8 cellular contexts compared by ENCODE assay signal in the genomic region with DNA sequence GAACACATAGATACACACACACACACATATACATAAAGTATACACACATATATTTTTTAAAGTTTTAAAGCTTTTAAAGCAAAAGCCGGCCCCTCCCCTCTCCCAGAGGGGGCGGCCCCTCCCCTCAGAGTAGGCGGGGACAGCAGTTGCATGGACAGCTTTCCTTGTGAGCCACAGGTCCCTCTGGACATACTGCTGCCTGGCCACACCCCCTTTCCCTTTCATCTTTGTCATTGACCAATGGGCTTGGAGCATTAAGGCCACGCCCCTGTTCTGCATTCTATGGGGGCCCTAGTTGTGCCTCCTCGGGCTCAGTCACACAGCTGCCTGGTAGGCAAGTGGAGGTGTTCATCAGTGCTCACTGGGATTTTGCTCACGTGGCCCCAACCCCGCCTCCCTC. TPM values are rescaled to one million over a fixed set of nuclear protein-coding genes. Genes with fewer than 3 reads are reported as not detected.
DNase-seq lines count a peak whose midpoint lies in the region; ATAC-seq and TF ChIP-seq lines count a peak whose summit lies in the region.
"Not testable (repeated sequence)": the region's sequence is repeated elsewhere in the genome, so short reads cannot be mapped to it uniquely, and the experiment has no call there.

No MANE protein-coding gene starts in this region.

- peaks cover 15% of the 10 kb centered on the region for H3K27me3 ChIP-seq in HCT116 (ENCODE audit: insufficient read depth, low read length)

- intact Hi-C loops in HCT116 (cut with micrococcal nuclease), result loop anchor here (5.0 kb wide), 1 partner anchor 552 kb away; a partner anchor contains a TSS

- H3K27ac ChIP-seq in HCT116 (ENCODE audit: low read depth, low read length), result not testable (repeated sequence)

- not testable (repeated sequence) for H3K4me3 ChIP-seq in HCT116 (replicated peaks in 1 of 2; ENCODE audit: low read depth in 1 of 2, low read length in 2 of 2)

- not testable (repeated sequence) for H3K4me1 ChIP-seq in HCT116 (ENCODE audit: control insufficient read depth in 1 of 2, insufficient read depth in 2 of 2, low read length in 2 of 2)

- H4K20me1 ChIP-seq in HCT116 (ENCODE audit: insufficient read depth), result not testable (repeated sequence)

- H2AFZ ChIP-seq in HCT116 (ENCODE audit: low read depth, low read length, poor library complexity, severe bottlenecking), result not testable (repeated sequence)

- TF ChIP-seq CTCF in HCT116 (IDR thresholded peaks at IDR 0.05 in 2 of 3, conservative IDR thresholded peaks at IDR 0.05 in 1 of 3; ENCODE audit: borderline replicate concordance in 1 of 3, insufficient read depth in 1 of 3, low read depth in 2 of 3, low read length in 2 of 3), result not testable (repeated sequence)

- TF ChIP-seq RAD21 in HCT116 (IDR thresholded peaks at IDR 0.05; ENCODE audit: low read depth), result not testable (repeated sequence)

- RAD21 ChIA-PET in HCT116 (lab: Charles Lee; ENCODE audit: low non-redundant PET in 1 of 2, low total read pairs in 2 of 2, uncharacterized antibody in 2 of 2, unreplicated experiment in 2 of 2), result not testable (repeated sequence)

- not testable (repeated sequence) for H3K36me3 ChIP-seq in HCT116 (ENCODE audit: control insufficient read depth in 1 of 2, insufficient read depth in 2 of 2, low read length in 2 of 2)

- H3K79me2 ChIP-seq in HCT116 (ENCODE audit: insufficient read depth, low read length), result not testable (repeated sequence)

- POLR2A ChIA-PET in HCT116 (lab: Charles Lee), result interaction anchor here (0.6 kb wide), 1 partner anchor 533 kb away, joined by 3 read pairs; no protein-coding TSS in a partner anchor

- CTCF ChIA-PET in HCT116 (lab: Charles Lee), result interaction anchor here (1.0 to 1.3 kb wide), 2 partner anchors 35 to 86 kb away, joined by 3 to 4 read pairs; no protein-coding TSS in a partner anchor

- not testable (repeated sequence) for TF ChIP-seq POLR2A in HCT116 (IDR thresholded peaks at IDR 0.05; ENCODE audit: borderline replicate concordance, extremely low read depth, insufficient read depth, insufficient read length)

- H3K9me3 ChIP-seq in HCT116 (ENCODE audit: control insufficient read depth in 1 of 2, insufficient read depth in 1 of 2, low read depth in 1 of 2, low read length in 2 of 2), result not testable (repeated sequence)

- not testable (repeated sequence) for H3K9me2 ChIP-seq in HCT116 (ENCODE audit: insufficient read depth)

- H3K9ac ChIP-seq in HCT116 (ENCODE audit: low read length), result not testable (repeated sequence)

- DNase-seq in A172 (ENCODE audit: low spot score), result peak; percentile 3
- peak; percentile 6 for DNase-seq in DMS53 (lab: John Stamatoyannopoulos, UW)
- DNase-seq in HCT116 (ENCODE audit: low read depth, low spot score), result peak; percentile 21
- DNase-seq in NAMALWA (ENCODE audit: low spot score), result peak; percentile 79
- peak; percentile 26 for DNase-seq in NCI-H82 (lab: John Stamatoyannopoulos, UW)
- peak; percentile 10 to 37 for DNase-seq in SW 1271 (lab: John Stamatoyannopoulos, UW)
- DNase-seq in cerebellar cortex (ENCODE audit: low spot score), result peak; percentile 5
- DNase-seq in iPS-NIHi7 (ENCODE audit: extremely low spot score), result peak; percentile 20

- not testable (repeated sequence) for H3K4me2 ChIP-seq in HCT116 (ENCODE audit: low read length)

- BruUV-seq in HCT116 (replicated peaks; lab: Mats Ljungman, UMichigan), result not testable (repeated sequence)

- ATAC-seq in HCT116, result peak; percentile 72

TF ChIP-seq in HCT116, 20 proteins besides CTCF, POLR2A, EP300 and RAD21:
- TF ChIP-seq TCF7L2 (IDR thresholded peaks at IDR 0.05; ENCODE audit: borderline replicate concordance, extremely low read depth, insufficient read depth, insufficient read length), result peak; percentile 85

RNA-seq across cellular contexts. Expression of a gene that starts 57.5 kb away (rescaled TPM):
- 5.7 and 5.8 TPM in 2 replicates for total RNA-seq in A172 (2014; rRNA removed; shearing (Covaris generic))
- 8.6 TPM for total RNA-seq in HCT116 (2021; ENCODE audit: unreplicated experiment)
- polyA plus RNA-seq in HCT116 (2012), result 3.1 and 5.0 TPM in 2 replicates

Comparison
In these comparisons a context has a peak if more than half of its experiments do, and no peak if none do; other contexts are left out.
1. DNase-seq: peak in every context shown above with its lines; median percentile 79 in NAMALWA; 26 in NCI-H82; 24 in SW 1271; 21 in HCT116; 20 in iPS-NIHi7; 6 in DMS53; 5 in cerebellar cortex; 3 in A172.